In the genomic region with DNA sequence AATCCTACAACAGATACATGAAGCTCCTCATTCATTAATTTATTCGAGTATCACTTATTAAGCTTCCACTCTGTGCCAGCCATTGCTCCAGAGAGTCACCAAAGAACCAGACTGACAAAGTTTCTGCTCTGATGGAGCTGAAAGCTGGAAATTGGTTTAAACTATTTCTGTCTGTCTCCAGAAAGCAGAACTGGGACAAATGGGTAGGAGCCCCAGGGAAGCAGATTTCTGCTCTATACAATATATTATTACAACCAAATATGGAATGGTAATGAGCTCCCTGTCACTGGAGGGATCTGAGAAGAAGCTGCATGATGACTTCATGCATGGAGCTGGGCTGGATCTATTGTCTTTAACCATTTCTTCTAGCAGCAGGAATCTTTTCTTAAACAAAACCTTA, we compare ENCODE assay signal across 18 cellular contexts.
DNase-seq lines count a peak whose midpoint lies in the region; ATAC-seq and TF ChIP-seq lines count a peak whose summit lies in the region.
"Had no signal": no experiment of that assay in that cellular context is flagged by ENCODE, and none has a peak within 500 bp of the region (broad histone marks: within the 10 kb centered on the region; RNA-seq: fewer than 3 reads in every experiment).

No MANE protein-coding gene starts in this region.

- H3K4me3 Mint-ChIP-seq in IgD-negative memory B cell (no peak overlapping the region), activated B cell treated with CpG ODN at 0.5 μM for 24 hours (no peak overlapping the region)

- H3K27ac Mint-ChIP-seq in IgD-negative memory B cell = peak overlapping the region in 2 of 3 donors; percentile 59 to 91
- H3K27ac Mint-ChIP-seq in activated B cell treated with CpG ODN at 0.5 μM for 24 hours = peak overlapping the region; percentile 57
- H3K27ac Mint-ChIP-seq: CD4-positive, CD25-positive, alpha-beta regulatory T cell had no signal

- H3K36me3 Mint-ChIP-seq in IgD-negative memory B cell (no peaks in the 10 kb centered on the region), activated B cell treated with CpG ODN at 0.5 μM for 24 hours (ENCODE audit: low read depth) (no peaks in the 10 kb centered on the region)
- H3K36me3 Mint-ChIP-seq: CD4-positive, CD25-positive, alpha-beta regulatory T cell had no signal

- DNase-seq in CD1c-positive myeloid dendritic cell (ENCODE audit: extremely low spot score) (peak; percentile 83), activated B cell treated with CpG ODN at 0.5 μM for 24 hours (no peak), NCI-H1694 treated with DMSO at 0.1 percent for 48 hours (lab: John Stamatoyannopoulos, UW) (no peak), NCI-H748 (lab: John Stamatoyannopoulos, UW; ENCODE audit: unreplicated experiment) (no peak)
- DNase-seq: CD4-positive, CD25-positive, alpha-beta regulatory T cell; DMS153; Karpas-422; NCI-H1105; NCI-H2081; NCI-H2171; NCI-H345; NCI-H524; NCI-H82; OCI-M1 had no signal

- H3K27me3 Mint-ChIP-seq in IgD-negative memory B cell = no peaks in the 10 kb centered on the region
- no peaks in the 10 kb centered on the region for H3K27me3 Mint-ChIP-seq in activated B cell treated with CpG ODN at 0.5 μM for 24 hours
- H3K27me3 Mint-ChIP-seq: CD4-positive, CD25-positive, alpha-beta regulatory T cell had no signal

- POLR2A ChIA-PET in activated B cell treated with CpG ODN at 0.5 μM for 24 hours (lab: Charles Lee) = interaction anchor here (1.1 to 1.9 kb wide), 2 partner anchors 10 to 29 kb away, joined by 3 to 5 read pairs; no protein-coding TSS in a partner anchor

- peaks cover 10 to 14% (median 13%) of the 10 kb centered on the region in 3 donors for H3K4me1 Mint-ChIP-seq in IgD-negative memory B cell
- peaks cover 25% of the 10 kb centered on the region for H3K4me1 Mint-ChIP-seq in activated B cell treated with CpG ODN at 0.5 μM for 24 hours
- H3K4me1 Mint-ChIP-seq: CD4-positive, CD25-positive, alpha-beta regulatory T cell had no signal

- H3K9me3 ChIP-seq in BLaER1 = peaks cover 6% of the 10 kb centered on the region; the same call in 1 of the 2 replicates
- H3K9me3 ChIP-seq: SJSA1 had no signal

- TF ChIP-seq CTCF in activated B cell treated with CpG ODN at 0.5 μM for 24 hours (IDR thresholded peaks at IDR 0.05) = no peak

- peak overlapping the region; percentile 85 for H3K4me2 ChIP-seq in BLaER1

- peaks cover 83% of the 10 kb centered on the region for H3K4me1 ChIP-seq in BLaER1

- H3K27ac ChIP-seq in BLaER1 = peak overlapping the region; percentile 93
- H3K27ac ChIP-seq: SJSA1 had no signal

- H3K9me3 Mint-ChIP-seq in IgD-negative memory B cell (no peaks in the 10 kb centered on the region), activated B cell treated with CpG ODN at 0.5 μM for 24 hours (no peaks in the 10 kb centered on the region)
- H3K9me3 Mint-ChIP-seq: CD4-positive, CD25-positive, alpha-beta regulatory T cell had no signal

- H3K36me3 ChIP-seq in BLaER1 = no peaks in the 10 kb centered on the region
- H3K36me3 ChIP-seq: SJSA1 had no signal

- H4K20me1 ChIP-seq in BLaER1 = no peaks in the 10 kb centered on the region

- ATAC-seq in activated B cell treated with CpG ODN at 0.5 μM for 24 hours (ENCODE audit: low read depth) (no peak), GM19455 (IDR thresholded peaks at IDR 0.05; ENCODE audit: unreplicated experiment) (no peak)

- CTCF ChIA-PET in activated B cell treated with CpG ODN at 0.5 μM for 24 hours (lab: Charles Lee) = interaction anchor here (0.7 kb wide), 1 partner anchor 178 kb away, joined by 4 read pairs; no protein-coding TSS in a partner anchor

- intact Hi-C loops in activated B cell treated with CpG ODN at 0.5 μM for 24 hours (cut with micrococcal nuclease) = no loop called here

- peak overlapping the region; percentile 77 for H3K9ac ChIP-seq in BLaER1

- H3K4me3 ChIP-seq in BLaER1 = peak overlapping the region; percentile 55; the same call in 1 of the 2 replicates
- H3K4me3 ChIP-seq: SJSA1 had no signal

- no peaks in the 10 kb centered on the region for H3K27me3 ChIP-seq in BLaER1
- H3K27me3 ChIP-seq: SJSA1 had no signal
